ENCODE assay signal across 8 cellular contexts in the genomic region with DNA sequence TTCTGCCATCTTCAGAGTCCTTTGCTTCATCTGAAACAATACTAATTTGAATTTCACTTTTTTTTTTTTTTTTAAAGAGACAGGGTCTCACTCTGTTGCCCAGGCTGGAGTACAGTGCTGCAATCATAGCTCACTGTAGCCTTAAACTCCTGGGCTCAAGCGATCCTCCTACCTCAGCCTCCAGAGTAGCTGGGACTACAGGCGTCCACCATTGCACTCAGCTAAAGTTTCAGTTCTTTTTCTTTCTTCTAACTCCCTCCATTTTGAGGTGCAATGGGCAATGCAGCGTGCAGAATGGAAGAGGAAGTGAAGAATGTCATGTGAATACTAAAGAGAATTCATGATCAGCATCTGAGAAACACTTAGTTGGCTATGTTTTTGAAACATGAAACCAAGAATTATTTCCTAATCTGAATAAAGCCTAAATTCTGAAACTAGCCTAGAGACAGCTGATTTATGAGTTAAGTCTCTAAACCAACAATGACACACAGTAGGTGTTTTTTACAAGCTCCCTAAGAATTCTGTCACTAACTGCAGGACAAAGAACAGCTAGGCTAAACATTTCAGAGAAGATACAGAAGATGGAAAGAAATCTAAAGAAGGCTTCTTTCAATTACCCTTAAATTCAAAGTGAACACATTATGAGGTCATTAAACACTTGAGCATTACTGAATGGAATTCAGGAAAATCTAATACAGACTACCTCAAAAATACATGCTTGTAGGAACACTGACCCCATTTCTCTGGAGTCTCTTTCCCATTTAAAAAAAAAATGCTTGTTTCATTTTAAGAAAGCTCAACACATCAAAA. TPM values are rescaled to one million over a fixed set of nuclear protein-coding genes. Genes with fewer than 3 reads are reported as not detected.
A peak's percentile ranks its signal among the peaks of the same experiment; 100 is the strongest.
DNase-seq lines count a peak whose midpoint lies in the region; ATAC-seq, FAIRE-seq and TF ChIP-seq lines count a peak whose summit lies in the region.

No MANE protein-coding gene starts in this region.

- peak overlapping the region; percentile 27 for H3K4me3 Mint-ChIP-seq in T-helper 2 cell treated with Interferon-gamma antibody and Interleukin-4, amounts not matched to agents 5 μg/mL and 100 μg/mL, for 36 hours
- no peak overlapping the region for H3K4me3 Mint-ChIP-seq in T-helper 17 cell

- H3K27me3 ChIP-seq in gastrocnemius medialis = no peaks in the 10 kb centered on the region

- peaks cover 0 to 55% of the 10 kb centered on the region in 2 donors for H3K36me3 ChIP-seq in gastrocnemius medialis

- intact Hi-C loops in gastrocnemius medialis (cut with DNase I; ENCODE audit: low total_unique reads) = no loop called here

- in situ Hi-C loops in gastrocnemius medialis (cut with MboI; ENCODE audit: low sequenced_read_pairs in 4 of 4) = no loop called here

- no peaks in the 10 kb centered on the region for H3K9me3 Mint-ChIP-seq in T-helper 2 cell treated with Interferon-gamma antibody and Interleukin-4, amounts not matched to agents 5 μg/mL and 100 μg/mL, for 36 hours

- H3K27ac ChIP-seq in gastrocnemius medialis = peak overlapping the region; percentile 60 to 98 (median 78)

- ATAC-seq in HG02970 (IDR thresholded peaks at IDR 0.05; ENCODE audit: low FRiP score, unreplicated experiment) (peak; percentile 74), T-helper 17 cell (peak; percentile 61), gastrocnemius medialis (peak; percentile 5 to 30)

- H3K36me3 Mint-ChIP-seq in T-helper 2 cell treated with Interferon-gamma antibody and Interleukin-4, amounts not matched to agents 5 μg/mL and 100 μg/mL, for 36 hours (ENCODE audit: low read depth) = peaks cover 64% of the 10 kb centered on the region
- peaks cover 4% of the 10 kb centered on the region for H3K36me3 Mint-ChIP-seq in T-helper 17 cell (ENCODE audit: low read depth)

- no peaks in the 10 kb centered on the region for H3K27me3 Mint-ChIP-seq in T-helper 2 cell treated with Interferon-gamma antibody and Interleukin-4, amounts not matched to agents 5 μg/mL and 100 μg/mL, for 36 hours (ENCODE audit: low read depth)
- no peaks in the 10 kb centered on the region for H3K27me3 Mint-ChIP-seq in T-helper 17 cell

- H3K9me3 ChIP-seq in T-helper 17 cell (ENCODE audit: control insufficient read depth, low read length, poor library complexity, severe bottlenecking) = no peaks in the 10 kb centered on the region
- no peaks in the 10 kb centered on the region for H3K9me3 ChIP-seq in gastrocnemius medialis

- H3K4me1 Mint-ChIP-seq in T-helper 2 cell treated with Interferon-gamma antibody and Interleukin-4, amounts not matched to agents 5 μg/mL and 100 μg/mL, for 36 hours (ENCODE audit: low read depth) = peaks cover 12% of the 10 kb centered on the region
- H3K4me1 Mint-ChIP-seq in T-helper 17 cell = peaks cover 17% of the 10 kb centered on the region

- H3K27ac Mint-ChIP-seq in T-helper 2 cell treated with Interferon-gamma antibody and Interleukin-4, amounts not matched to agents 5 μg/mL and 100 μg/mL, for 36 hours = peak overlapping the region; percentile 67
- no peak overlapping the region for H3K27ac Mint-ChIP-seq in T-helper 17 cell

- FAIRE-seq in frontal cortex (lab: Jason Lieb, UNC) = no peak

- DNase-seq in T-helper 2 cell treated with Interferon-gamma antibody and Interleukin-4, amounts not matched to agents 5 μg/mL and 100 μg/mL, for 36 hours (ENCODE audit: low spot score) = no peak
- DNase-seq in T-helper 2 cell = no peak
- DNase-seq in T-helper 17 cell = no peak
- no peak for DNase-seq in gastrocnemius medialis
- no peak for DNase-seq in NCI-H82 (lab: John Stamatoyannopoulos, UW)
- no peak for DNase-seq in frontal cortex (ENCODE audit: low spot score in 2 of 2)
- DNase-seq in GOT3 (lab: John Stamatoyannopoulos, UW) = no peak

- no peak for TF ChIP-seq POLR2A in gastrocnemius medialis (IDR thresholded peaks at IDR 0.05)

- peaks cover 40 to 46% of the 10 kb centered on the region in 2 donors for H3K4me1 ChIP-seq in gastrocnemius medialis

- H3K4me3 ChIP-seq in gastrocnemius medialis = no peak overlapping the region

- no peak for TF ChIP-seq CTCF in gastrocnemius medialis (IDR thresholded peaks at IDR 0.05 in 4 of 5, conservative IDR thresholded peaks at IDR 0.05 in 1 of 5)

RNA-seq across cellular contexts. Expression of gene SNN, which starts 21.0 kb away (rescaled TPM):
- total RNA-seq in T-helper 17 cell (10 to 100 TPM; 27.8 to 89.7 TPM), gastrocnemius medialis (10 to 100 TPM; 22.5 to 94.5 (median 78.1) TPM), frontal cortex (154 TPM)

RNA-seq across cellular contexts. Expression of gene TXNDC11, which starts 53.4 kb away (rescaled TPM):
- total RNA-seq in T-helper 17 cell (100 to 1,000 TPM in 1 of 2 donors, 10 to 100 TPM in 1; 87.5 to 103 TPM), gastrocnemius medialis (10 to 100 TPM; 35.2 to 64.5 (median 51.2) TPM), frontal cortex (8.6 TPM)

Comparison
In these comparisons a context has a peak if more than half of its experiments do, and no peak if none do; other contexts are left out.
1. ATAC-seq: peak in every context shown above with its lines; median percentile 74 in HG02970; 61 in T-helper 17 cell; 18 in gastrocnemius medialis.